In genomic region chr1:60848583-60849188, GRCh38 we compare ENCODE assay signal across 8 cellular contexts.
DNase-seq lines count a peak whose midpoint lies in the region; ATAC-seq and TF ChIP-seq lines count a peak whose summit lies in the region.

No MANE protein-coding gene starts in this region.

- no peaks in the 10 kb centered on the region for H3K36me3 ChIP-seq in Peyer's patch
- H3K36me3 ChIP-seq in tibial artery, result no peaks in the 10 kb centered on the region

- H3K27ac ChIP-seq in Peyer's patch (no peak overlapping the region), tibial artery (no peak overlapping the region)

- peak; percentile 20 for DNase-seq in AML-193 (lab: John Stamatoyannopoulos, UW)
- DNase-seq in Peyer's patch, result no peak
- peak; percentile 53 for DNase-seq in fibroblast of villous mesenchyme (ENCODE audit: low read depth)
- DNase-seq in tibial artery, result no peak
- no peak for DNase-seq in stimulated activated CD4-positive, alpha-beta T cell treated with anti-CD3 and anti-CD28 coated beads, Interleukin-4, amount 100 ng/mL, for 24 hours

- TF ChIP-seq CTCF in Peyer's patch (IDR thresholded peaks at IDR 0.05) (peak in 4 of 6 experiments; percentile 21 to 62 (median 57)), fibroblast of villous mesenchyme (IDR thresholded peaks at IDR 0.05; ENCODE audit: insufficient read depth, low read depth, low read length) (peak; percentile 66), tibial artery (IDR thresholded peaks at IDR 0.05) (peak; percentile 48 to 57)

- peaks cover 0 to 4% (median 0%) of the 10 kb centered on the region in 4 donors for H3K9me3 ChIP-seq in Peyer's patch
- peaks cover 0 to 13% (median 0%) of the 10 kb centered on the region in 3 donors for H3K9me3 ChIP-seq in tibial artery

- no peaks in the 10 kb centered on the region for H3K27me3 ChIP-seq in Peyer's patch
- H3K27me3 ChIP-seq in tibial artery, result no peaks in the 10 kb centered on the region

- intact Hi-C loops in tibial artery (cut with DNase I; ENCODE audit: low total_unique reads), result loop anchor here (5.0 kb wide), 1 partner anchor 194 kb away; no protein-coding TSS in a partner anchor

- H3K4me1 ChIP-seq in Peyer's patch (no peaks in the 10 kb centered on the region), tibial artery (no peaks in the 10 kb centered on the region)

- H3K4me3 ChIP-seq in Peyer's patch (no peak overlapping the region), fibroblast of villous mesenchyme (ENCODE audit: low read depth, low read length) (no peak overlapping the region), tibial artery (no peak overlapping the region)

- ATAC-seq in HG03565 (IDR thresholded peaks at IDR 0.05; ENCODE audit: unreplicated experiment) (peak; percentile 43), HG03108 (IDR thresholded peaks at IDR 0.05; ENCODE audit: unreplicated experiment) (no peak), HG02623 (IDR thresholded peaks at IDR 0.05; ENCODE audit: unreplicated experiment) (no peak)

- no peak for TF ChIP-seq POLR2A in Peyer's patch (IDR thresholded peaks at IDR 0.05)

Comparison
In these comparisons a context has a peak if more than half of its experiments do, and no peak if none do; other contexts are left out.
1. DNase-seq: peak in AML-193 (2 of 2) and fibroblast of villous mesenchyme (single experiment); none in Peyer's patch (0 of 3), tibial artery (0 of 2) and stimulated activated CD4-positive, alpha-beta T cell treated with anti-CD3 and anti-CD28 coated beads, Interleukin-4, amount 100 ng/mL, for 24 hours (single experiment).
2. Peak in every context shown above with its lines, with median percentiles within 50 percentile points of each other: CTCF ChIP-seq.